14 cellular contexts compared by ENCODE assay signal in genomic region chr1:96520542-96520941, GRCh38.
A peak's percentile ranks its signal among the peaks of the same experiment; 100 is the strongest.
DNase-seq lines count a peak whose midpoint lies in the region; ATAC-seq and TF ChIP-seq lines count a peak whose summit lies in the region.
"Had no signal": no experiment of that assay in that cellular context is flagged by ENCODE, and none has a peak within 500 bp of the region (broad histone marks: within the 10 kb centered on the region; RNA-seq: fewer than 3 reads in every experiment).

No MANE protein-coding gene starts in this region.

- TF ChIP-seq CTCF in fibroblast of mammary gland (conservative IDR thresholded peaks at IDR 0.05; ENCODE audit: control insufficient read depth, insufficient read depth, low read depth, low read length) = no peak

- H2BK120ac ChIP-seq in neuronal stem cell (ENCODE audit: low read depth, low read length) = no peak overlapping the region

- no peak overlapping the region for H3K18ac ChIP-seq in neuronal stem cell (ENCODE audit: low read length)

- DNase-seq in AG20443 (ENCODE audit: low spot score) (peak; percentile 30), adipocyte (ENCODE audit: low read depth) (peak; percentile 20), fibroblast of mammary gland (ENCODE audit: low read depth) (peak; percentile 90), neuronal stem cell (ENCODE audit: low spot score) (peak; percentile 32), NCI-H1105 (lab: John Stamatoyannopoulos, UW) (no peak), dedifferentiated amniotic fluid mesenchymal stem cell (ENCODE audit: extremely low spot score) (no peak)
- DNase-seq: ACHN; activated CD4-positive, CD25-positive, alpha-beta regulatory T cell; Calu3; NCI-H2081 treated with DMSO at 0.1 percent for 48 hours; SK-N-SH had no signal

- no peak overlapping the region for H2AK5ac ChIP-seq in neuronal stem cell (ENCODE audit: low read depth, low read length)

- no peak overlapping the region for H3K23ac ChIP-seq in neuronal stem cell (ENCODE audit: low read depth, low read length, poor library complexity)

- H3K27ac ChIP-seq in neuronal stem cell (replicated peaks; ENCODE audit: low read length) = peak overlapping the region; percentile 53
- H3K27ac ChIP-seq: KMS-11 had no signal

- H2BK15ac ChIP-seq in neuronal stem cell (ENCODE audit: low read length) = no peak overlapping the region

- H3K14ac ChIP-seq in neuronal stem cell (ENCODE audit: low read length) = no peak overlapping the region

- H3K9ac ChIP-seq in adipocyte (ENCODE audit: low read length) (peak overlapping the region; percentile 44), neuronal stem cell (ENCODE audit: low read depth, low read length, poor library complexity) (no peak overlapping the region)
- H3K9ac ChIP-seq: KMS-11, SK-N-SH had no signal

- H4K91ac ChIP-seq in neuronal stem cell (ENCODE audit: low read depth, low read length, poor library complexity) = no peak overlapping the region

- H4K8ac ChIP-seq in neuronal stem cell (ENCODE audit: low read depth, low read length) = no peak overlapping the region

- no peak overlapping the region for H2BK5ac ChIP-seq in neuronal stem cell (ENCODE audit: low read length)

- H2BK12ac ChIP-seq in neuronal stem cell (ENCODE audit: low read length) = no peak overlapping the region

- no peaks in the 10 kb centered on the region for H3K9me3 ChIP-seq in adipocyte (ENCODE audit: control insufficient read depth, low read length)
- H3K9me3 ChIP-seq in neuronal stem cell (replicated peaks in 1 of 2; ENCODE audit: control insufficient read depth in 2 of 2, insufficient read depth in 1 of 2, low read depth in 1 of 2, low read length in 2 of 2) = no peaks in the 10 kb centered on the region
- H3K9me3 ChIP-seq: SK-N-SH had no signal

- peak overlapping the region; percentile 78 for H2AFZ ChIP-seq in neuronal stem cell (ENCODE audit: low read length)

- no peaks in the 10 kb centered on the region for H3K79me1 ChIP-seq in neuronal stem cell (ENCODE audit: low read depth, low read length)

- ATAC-seq in HG02571 (IDR thresholded peaks at IDR 0.05; ENCODE audit: unreplicated experiment) = no peak
- no peak for ATAC-seq in HG03469 (IDR thresholded peaks at IDR 0.05; ENCODE audit: unreplicated experiment)

- H3K36me3 ChIP-seq in adipocyte (ENCODE audit: control insufficient read depth, insufficient read depth, low read length, severe bottlenecking) (no peaks in the 10 kb centered on the region), neuronal stem cell (replicated peaks in 1 of 2; ENCODE audit: control insufficient read depth in 2 of 2, insufficient read depth in 2 of 2, low read length in 2 of 2) (no peaks in the 10 kb centered on the region)

- no peak overlapping the region for H3K4me2 ChIP-seq in neuronal stem cell (ENCODE audit: insufficient read depth, low read length, poor library complexity, severe bottlenecking)
- H3K4me2 ChIP-seq: KMS-11, SK-N-SH had no signal

- no peak overlapping the region for H3K4ac ChIP-seq in neuronal stem cell (ENCODE audit: low read length)

- H3K27me3 ChIP-seq in adipocyte (replicated peaks; ENCODE audit: control insufficient read depth, insufficient read depth, low read length) (no peaks in the 10 kb centered on the region), neuronal stem cell (ENCODE audit: control insufficient read depth in 3 of 3, insufficient read depth in 3 of 3, low read depth in 1 of 3, low read length in 3 of 3) (no peaks in the 10 kb centered on the region)

- peaks cover 44% of the 10 kb centered on the region for H3K4me1 ChIP-seq in adipocyte (ENCODE audit: control insufficient read depth, insufficient read depth, low read length)
- peaks cover 6 to 17% of the 10 kb centered on the region in 2 donors for H3K4me1 ChIP-seq in neuronal stem cell (ENCODE audit: control insufficient read depth in 2 of 2, insufficient read depth in 1 of 2, low read depth in 1 of 2, low read length in 2 of 2)

- WGBS in neuronal stem cell (ENCODE audit: extremely low coverage in 2 of 2, insufficient read length in 2 of 2, insufficient replicate concordance in 1 of 2), 2 donors = no CpG with 5 or more reads among the region's 3 CpGs

- H3K4me3 ChIP-seq in adipocyte (ENCODE audit: low read length) (peak overlapping the region; percentile 39), fibroblast of mammary gland (ENCODE audit: control insufficient read depth, low read depth, low read length) (no peak overlapping the region), neuronal stem cell (ENCODE audit: low read length in 2 of 2) (no peak overlapping the region)

Comparison
In these comparisons a context has a peak if more than half of its experiments do, and no peak if none do; other contexts are left out.
1. DNase-seq: peak in AG20443 (single experiment), adipocyte (single experiment), fibroblast of mammary gland (single experiment) and neuronal stem cell (single experiment); none in NCI-H1105 (single experiment) and dedifferentiated amniotic fluid mesenchymal stem cell (single experiment).